21 cellular contexts compared by ENCODE assay signal in the genomic region with DNA sequence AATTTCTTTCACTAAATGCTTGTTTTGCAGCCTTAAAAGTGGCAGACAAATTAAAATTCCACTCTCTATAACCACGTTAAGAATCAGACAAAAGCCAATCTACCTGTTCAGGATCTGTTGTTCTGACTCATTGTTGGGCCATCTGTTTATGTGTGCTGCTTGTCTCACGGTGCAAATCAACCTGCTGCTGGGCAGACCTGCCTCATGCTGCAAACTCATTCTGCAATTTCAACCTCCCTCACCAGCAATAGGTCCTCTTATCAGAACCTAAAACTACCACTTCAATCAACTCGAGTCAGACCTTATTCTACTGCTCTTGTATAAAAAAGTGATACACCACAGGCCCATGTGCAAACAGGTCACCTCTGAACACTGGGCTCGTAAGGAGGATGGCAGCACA.
DNase-seq lines count a peak whose midpoint lies in the region; ATAC-seq and TF ChIP-seq lines count a peak whose summit lies in the region.
"Had no signal": no experiment of that assay in that cellular context is flagged by ENCODE, and none has a peak within 500 bp of the region (broad histone marks: within the 10 kb centered on the region; RNA-seq: fewer than 3 reads in every experiment).

No MANE protein-coding gene starts in this region.

- intact Hi-C loops in right cardiac atrium (cut with DNase I) = no loop called here

- 68% methylated on average over 4 of the region's 4 CpGs for WGBS in right cardiac atrium

- H3K4me3 ChIP-seq in cardiac muscle cell (no peak overlapping the region), right cardiac atrium (ENCODE audit: low read length) (no peak overlapping the region), H7 (ENCODE audit: insufficient read depth, low read depth, low read length) (no peak overlapping the region)
- H3K4me3 ChIP-seq: thyroid gland had no signal

- DNase-seq in cardiac muscle cell (ENCODE audit: low read depth in 1 of 2, low spot score in 1 of 2) = no peak
- DNase-seq in right cardiac atrium = no peak
- DNase-seq in OCI-M1 (lab: John Stamatoyannopoulos, UW) = peak; percentile 64
- DNase-seq in erythroblast (lab: John Stamatoyannopoulos, UW) = peak; percentile 81 to 84
- DNase-seq in H7 = no peak
- no peak for DNase-seq in globus pallidus (ENCODE audit: low spot score)
- DNase-seq in DMS79 (lab: John Stamatoyannopoulos, UW) = no peak
- DNase-seq: activated CD4-positive, alpha-beta T cell treated with anti-CD3 and anti-CD28 coated beads, Interleukin-2, amount 50 U/mL, for 1 hour; activated CD8-positive, alpha-beta memory T cell treated with anti-CD3 and anti-CD28 coated beads, Interleukin-2, amount 50 U/mL, for 4 hours; activated gamma-delta T cell; amniotic stem cell; CD8-positive, alpha-beta T cell; central memory CD4-positive, alpha-beta T cell; HFFc6; NCI-H1436; NCI-H446 treated with DMSO at 0.1 percent for 48 hours; stimulated activated naive CD4-positive, alpha-beta T cell; thyroid gland had no signal

- no peaks in the 10 kb centered on the region for H3K9me3 ChIP-seq in cardiac muscle cell (ENCODE audit: low read depth)
- no peaks in the 10 kb centered on the region for H3K9me3 ChIP-seq in right cardiac atrium (ENCODE audit: control insufficient read depth, low read length)
- H3K9me3 ChIP-seq: thyroid gland had no signal

- H3K36me3 ChIP-seq in cardiac muscle cell (no peaks in the 10 kb centered on the region), H7 (replicated peaks; ENCODE audit: control insufficient read depth, insufficient read depth, low read length) (no peaks in the 10 kb centered on the region)
- H3K36me3 ChIP-seq: thyroid gland had no signal

- TF ChIP-seq CTCF in cardiac muscle cell (IDR thresholded peaks at IDR 0.05; ENCODE audit: low read depth, low read length) = no peak

- peak; percentile 38 for TF ChIP-seq POLR2A in erythroblast (IDR thresholded peaks at IDR 0.05; ENCODE audit: low read length)

- ATAC-seq in right cardiac atrium (no peak), HG02870 (IDR thresholded peaks at IDR 0.05; ENCODE audit: unreplicated experiment) (no peak)
- ATAC-seq: CD8-positive, alpha-beta T cell; Right ventricle myocardium inferior; sciatic nerve had no signal

- peaks cover 45% of the 10 kb centered on the region for H3K4me1 ChIP-seq in cardiac muscle cell (ENCODE audit: low read depth)
- peaks cover 9% of the 10 kb centered on the region for H3K4me1 ChIP-seq in right cardiac atrium (ENCODE audit: control insufficient read depth, insufficient read depth, low read length)

- H3K27me3 ChIP-seq in cardiac muscle cell (no peaks in the 10 kb centered on the region), right cardiac atrium (ENCODE audit: control insufficient read depth, insufficient read depth) (no peaks in the 10 kb centered on the region), H7 (ENCODE audit: control insufficient read depth, insufficient read depth, low read length) (no peaks in the 10 kb centered on the region)
- H3K27me3 ChIP-seq: thyroid gland had no signal

- peak overlapping the region; percentile 48 for H3K27ac ChIP-seq in cardiac muscle cell
- no peak overlapping the region for H3K27ac ChIP-seq in right cardiac atrium (ENCODE audit: low read length)
- H3K27ac ChIP-seq: thyroid gland had no signal

Comparison
In these comparisons a context has a peak if more than half of its experiments do, and no peak if none do; other contexts are left out.
1. DNase-seq: peak in OCI-M1 (single experiment) and erythroblast (2 of 2); none in cardiac muscle cell (0 of 2), right cardiac atrium (0 of 3), H7 (single experiment), globus pallidus (single experiment) and DMS79 (single experiment).